12 cellular contexts compared by ENCODE assay signal in the genomic region with DNA sequence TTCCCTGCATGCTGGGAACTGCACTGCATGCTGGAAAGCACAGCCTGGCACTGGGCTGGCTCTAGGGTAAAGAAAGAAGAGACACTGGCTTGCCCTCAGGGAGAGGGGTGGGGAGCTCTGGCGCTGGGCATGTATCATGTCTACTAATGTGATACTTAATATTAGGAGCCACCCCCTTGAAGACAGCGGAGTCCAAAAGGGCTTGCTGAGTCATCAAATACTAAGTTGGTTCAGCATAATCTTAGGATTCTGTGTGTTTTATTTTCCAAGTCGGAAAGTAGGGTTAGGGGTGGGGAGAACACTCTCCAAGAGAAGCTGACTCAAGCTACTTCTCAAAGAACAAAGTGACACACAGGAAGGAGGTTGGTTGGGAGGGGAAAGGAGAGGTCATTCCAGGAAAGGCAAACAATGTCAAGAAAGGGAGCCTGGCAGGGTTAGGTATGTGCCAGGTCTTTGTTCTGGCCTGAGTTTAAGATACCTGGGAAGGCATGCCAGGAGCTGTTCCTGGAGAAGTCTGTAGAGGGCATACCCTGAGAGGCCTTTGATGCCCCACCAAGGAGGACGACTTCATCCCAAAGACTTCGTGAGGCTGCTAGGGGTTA.
DNase-seq lines count a peak whose midpoint lies in the region; ATAC-seq, FAIRE-seq and TF ChIP-seq lines count a peak whose summit lies in the region.
"Had no signal": no experiment of that assay in that cellular context is flagged by ENCODE, and none has a peak within 500 bp of the region (broad histone marks: within the 10 kb centered on the region; RNA-seq: fewer than 3 reads in every experiment).

No MANE protein-coding gene starts in this region.

- POLR2A ChIA-PET in CD8-positive, alpha-beta T cell (lab: Charles Lee) = no interaction called here

- H3K4me3 ChIP-seq in bronchial epithelial cell (ENCODE audit: low read depth, low read length) (no peak overlapping the region), iPS DF 6.9 (ENCODE audit: low read length) (no peak overlapping the region), upper lobe of left lung (no peak overlapping the region)
- no peak overlapping the region for H3K4me3 ChIP-seq in CD8-positive, alpha-beta T cell (ENCODE audit: low read depth, low read length)

- no peak for FAIRE-seq in bronchial epithelial cell (lab: Jason Lieb, UNC)

- H3K27me3 Mint-ChIP-seq in activated CD4-positive, alpha-beta T cell treated with anti-CD3 and anti-CD28 coated beads, Interleukin-2, amount 10 ng/mL, durations not matched to agents 24 days and 14 days = peaks cover 7% of the 10 kb centered on the region
- H3K27me3 Mint-ChIP-seq in CD8-positive, alpha-beta T cell (ENCODE audit: low read depth) = peaks cover 26% of the 10 kb centered on the region

- no peak overlapping the region for H3K4me3 Mint-ChIP-seq in activated CD4-positive, alpha-beta T cell treated with anti-CD3 and anti-CD28 coated beads, Interleukin-2, amount 10 ng/mL, durations not matched to agents 24 days and 14 days
- H3K4me3 Mint-ChIP-seq in CD8-positive, alpha-beta T cell = no peak overlapping the region
- H3K4me3 Mint-ChIP-seq: activated CD4-positive, alpha-beta memory T cell treated with anti-CD3 and anti-CD28 coated beads, Interleukin-2, amount 10 ng/mL, durations not matched to agents 7 days and 5 days; activated naive CD8-positive, alpha-beta T cell treated with anti-CD3 and anti-CD28 coated beads, Interleukin-2, amount 10 ng/mL, durations not matched to agents 7 days and 5 days had no signal

- H3K9me3 ChIP-seq in iPS DF 6.9 (ENCODE audit: control insufficient read depth, insufficient read depth, low read length) = no peaks in the 10 kb centered on the region
- H3K9me3 ChIP-seq in upper lobe of left lung = no peaks in the 10 kb centered on the region
- no peaks in the 10 kb centered on the region for H3K9me3 ChIP-seq in CD8-positive, alpha-beta T cell (ENCODE audit: low read length)

- no peaks in the 10 kb centered on the region for H3K4me1 ChIP-seq in iPS DF 6.9 (ENCODE audit: control insufficient read depth, insufficient read depth, low read length)
- H3K4me1 ChIP-seq in upper lobe of left lung = peaks cover 0 to 10% (median 8%) of the 10 kb centered on the region in 4 donors
- H3K4me1 ChIP-seq in CD8-positive, alpha-beta T cell (ENCODE audit: insufficient read depth, low read length) = no peaks in the 10 kb centered on the region

- no peak for TF ChIP-seq POLR2A in upper lobe of left lung (IDR thresholded peaks at IDR 0.05)

- peak in 1 of 4 donors; percentile 47 for TF ChIP-seq EP300 in upper lobe of left lung (IDR thresholded peaks at IDR 0.05)

- peak; percentile 41 for DNase-seq in activated CD4-positive, alpha-beta T cell treated with anti-CD3 and anti-CD28 coated beads, Interleukin-2, amount 10 ng/mL, durations not matched to agents 24 days and 14 days
- no peak for DNase-seq in activated CD4-positive, alpha-beta T cell treated with anti-CD3 and anti-CD28 coated beads, Interleukin-2, amount 50 U/mL, for 1 hour
- DNase-seq in bronchial epithelial cell (ENCODE audit: low read depth) (peak; percentile 93), iPS DF 6.9 (ENCODE audit: low read depth, low spot score) (peak; percentile 50), upper lobe of left lung (peak in 1 of 2 donors; percentile 67)
- no peak for DNase-seq in activated effector memory CD4-positive, alpha-beta T cell treated with Interleukin-2 at 50 U/mL for 16 hours
- no peak for DNase-seq in CD8-positive, alpha-beta T cell
- DNase-seq: ACHN; activated CD4-positive, alpha-beta memory T cell treated with anti-CD3 and anti-CD28 coated beads, Interleukin-2, amount 10 ng/mL, durations not matched to agents 7 days and 5 days; activated naive CD8-positive, alpha-beta T cell treated with anti-CD3 and anti-CD28 coated beads, Interleukin-2, amount 10 ng/mL, durations not matched to agents 7 days and 5 days; NCI-H2171 treated with DMSO at 0.1 percent for 48 hours had no signal

- intact Hi-C loops in activated CD4-positive, alpha-beta T cell treated with anti-CD3 and anti-CD28 coated beads, Interleukin-2, amount 10 ng/mL, durations not matched to agents 24 days and 14 days (cut with micrococcal nuclease) = no loop called here
- intact Hi-C loops in CD8-positive, alpha-beta T cell (cut with DNase I, micrococcal nuclease) = no loop called here

- no peaks in the 10 kb centered on the region for H3K4me1 Mint-ChIP-seq in activated CD4-positive, alpha-beta T cell treated with anti-CD3 and anti-CD28 coated beads, Interleukin-2, amount 10 ng/mL, durations not matched to agents 24 days and 14 days
- H3K4me1 Mint-ChIP-seq in CD8-positive, alpha-beta T cell (ENCODE audit: low read depth) = no peaks in the 10 kb centered on the region
- H3K4me1 Mint-ChIP-seq: activated CD4-positive, alpha-beta memory T cell treated with anti-CD3 and anti-CD28 coated beads, Interleukin-2, amount 10 ng/mL, durations not matched to agents 7 days and 5 days; activated naive CD8-positive, alpha-beta T cell treated with anti-CD3 and anti-CD28 coated beads, Interleukin-2, amount 10 ng/mL, durations not matched to agents 7 days and 5 days had no signal

- no peaks in the 10 kb centered on the region for H3K9me3 Mint-ChIP-seq in activated CD4-positive, alpha-beta T cell treated with anti-CD3 and anti-CD28 coated beads, Interleukin-2, amount 10 ng/mL, durations not matched to agents 24 days and 14 days
- H3K9me3 Mint-ChIP-seq in CD8-positive, alpha-beta T cell = no peaks in the 10 kb centered on the region
- H3K9me3 Mint-ChIP-seq: activated CD4-positive, alpha-beta memory T cell treated with anti-CD3 and anti-CD28 coated beads, Interleukin-2, amount 10 ng/mL, durations not matched to agents 7 days and 5 days; activated naive CD8-positive, alpha-beta T cell treated with anti-CD3 and anti-CD28 coated beads, Interleukin-2, amount 10 ng/mL, durations not matched to agents 7 days and 5 days had no signal

- no peaks in the 10 kb centered on the region for H3K36me3 Mint-ChIP-seq in activated CD4-positive, alpha-beta T cell treated with anti-CD3 and anti-CD28 coated beads, Interleukin-2, amount 10 ng/mL, durations not matched to agents 24 days and 14 days (ENCODE audit: low read depth)
- H3K36me3 Mint-ChIP-seq in CD8-positive, alpha-beta T cell = no peaks in the 10 kb centered on the region
- H3K36me3 Mint-ChIP-seq: activated naive CD8-positive, alpha-beta T cell treated with anti-CD3 and anti-CD28 coated beads, Interleukin-2, amount 10 ng/mL, durations not matched to agents 7 days and 5 days had no signal

- TF ChIP-seq CTCF in bronchial epithelial cell (IDR thresholded peaks at IDR 0.05; ENCODE audit: insufficient read depth, low read length, severe bottlenecking) = peak; percentile 69
- peak in 3 of 6 experiments; percentile 32 to 39 (median 34) for TF ChIP-seq CTCF in upper lobe of left lung (IDR thresholded peaks at IDR 0.05)
- no peak for TF ChIP-seq CTCF in CD8-positive, alpha-beta T cell (IDR thresholded peaks at IDR 0.05)

- no CpG with 5 or more reads among the region's 5 CpGs for WGBS in iPS DF 6.9 (ENCODE audit: insufficient coverage, insufficient read length)
- WGBS in upper lobe of left lung, 2 donors = 42 to 62% methylated on average over 5 of the region's 5 CpGs

- no peaks in the 10 kb centered on the region for H3K27me3 ChIP-seq in bronchial epithelial cell (ENCODE audit: control insufficient read depth, insufficient read depth, low read length)
- no peaks in the 10 kb centered on the region for H3K27me3 ChIP-seq in iPS DF 6.9 (ENCODE audit: control insufficient read depth, insufficient read depth, low read length)
- no peaks in the 10 kb centered on the region for H3K27me3 ChIP-seq in upper lobe of left lung
- no peaks in the 10 kb centered on the region for H3K27me3 ChIP-seq in CD8-positive, alpha-beta T cell (ENCODE audit: insufficient read depth, low read length)

- ATAC-seq in upper lobe of left lung (ENCODE audit: low FRiP score in 2 of 2) (peak; percentile 56 to 85), HG02981 (IDR thresholded peaks at IDR 0.05; ENCODE audit: unreplicated experiment) (no peak)
- ATAC-seq in CD8-positive, alpha-beta T cell = no peak

- H3K27ac ChIP-seq in iPS DF 6.9 (ENCODE audit: low read length) (no peak overlapping the region), upper lobe of left lung (peak overlapping the region in 2 of 4 donors; percentile 31 to 61)
- no peak overlapping the region for H3K27ac ChIP-seq in CD8-positive, alpha-beta T cell (ENCODE audit: low read depth, low read length)

- no peak overlapping the region for H3K27ac Mint-ChIP-seq in activated CD4-positive, alpha-beta T cell treated with anti-CD3 and anti-CD28 coated beads, Interleukin-2, amount 10 ng/mL, durations not matched to agents 24 days and 14 days
- H3K27ac Mint-ChIP-seq in CD8-positive, alpha-beta T cell = no peak overlapping the region
- H3K27ac Mint-ChIP-seq: activated CD4-positive, alpha-beta memory T cell treated with anti-CD3 and anti-CD28 coated beads, Interleukin-2, amount 10 ng/mL, durations not matched to agents 7 days and 5 days; activated naive CD8-positive, alpha-beta T cell treated with anti-CD3 and anti-CD28 coated beads, Interleukin-2, amount 10 ng/mL, durations not matched to agents 7 days and 5 days had no signal

- CTCF ChIA-PET in CD8-positive, alpha-beta T cell (lab: Charles Lee) = no interaction called here

- H3K36me3 ChIP-seq in bronchial epithelial cell (ENCODE audit: control insufficient read depth, insufficient read depth, low read length) (no peaks in the 10 kb centered on the region), iPS DF 6.9 (ENCODE audit: control insufficient read depth, insufficient read depth, low read length) (no peaks in the 10 kb centered on the region), upper lobe of left lung (no peaks in the 10 kb centered on the region)
- no peaks in the 10 kb centered on the region for H3K36me3 ChIP-seq in CD8-positive, alpha-beta T cell (ENCODE audit: insufficient read depth, low read length)

Comparison
In these comparisons a context has a peak if more than half of its experiments do, and no peak if none do; other contexts are left out.
1. DNase-seq: peak in activated CD4-positive, alpha-beta T cell treated with anti-CD3 and anti-CD28 coated beads, Interleukin-2, amount 10 ng/mL, durations not matched to agents 24 days and 14 days (single experiment), bronchial epithelial cell (single experiment) and iPS DF 6.9 (single experiment); none in activated CD4-positive, alpha-beta T cell treated with anti-CD3 and anti-CD28 coated beads, Interleukin-2, amount 50 U/mL, for 1 hour (single experiment), activated effector memory CD4-positive, alpha-beta T cell treated with Interleukin-2 at 50 U/mL for 16 hours (single experiment) and CD8-positive, alpha-beta T cell (0 of 7).
2. ATAC-seq: peak in upper lobe of left lung (2 of 2); none in CD8-positive, alpha-beta T cell (single experiment) and HG02981 (single experiment).